ENCODE assay signal across 24 cellular contexts in the genomic region with DNA sequence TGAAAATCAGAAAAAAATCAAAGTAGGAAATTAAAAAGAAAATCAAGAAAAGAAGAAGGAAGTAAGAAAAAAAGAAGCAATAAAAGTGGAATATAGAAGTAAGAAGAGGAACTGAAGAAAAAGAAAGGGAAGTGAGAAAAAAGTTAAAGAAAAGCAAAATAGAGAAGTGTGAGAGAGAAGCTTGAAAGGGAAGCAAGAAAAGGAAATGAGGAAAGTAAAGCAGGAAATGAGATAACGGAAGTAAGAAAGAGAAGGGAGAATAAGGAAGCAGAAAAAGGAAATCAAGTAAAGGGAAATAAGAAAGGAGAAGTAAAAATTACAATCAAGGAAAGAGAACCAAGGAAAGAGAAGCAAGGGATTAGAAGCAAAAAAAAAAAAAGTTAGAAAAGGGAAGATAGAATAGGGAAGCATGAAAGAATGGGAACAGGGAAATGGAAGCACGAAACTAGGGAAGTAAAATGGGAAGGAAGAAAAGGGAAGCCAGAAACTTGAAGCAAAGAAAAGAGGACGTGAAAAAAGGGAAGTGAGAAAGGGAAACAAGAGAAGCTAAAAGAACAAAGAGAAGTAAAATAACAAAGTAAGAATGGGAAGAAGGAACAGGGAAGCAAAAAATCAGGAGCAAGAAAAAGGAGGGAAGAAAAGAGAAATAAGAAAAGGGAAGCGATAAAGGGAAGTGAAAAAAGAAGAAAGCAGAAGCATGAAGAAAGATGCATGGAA.
DNase-seq lines count a peak whose midpoint lies in the region; ATAC-seq and TF ChIP-seq lines count a peak whose summit lies in the region.
"Had no signal": no experiment of that assay in that cellular context is flagged by ENCODE, and none has a peak within 500 bp of the region (broad histone marks: within the 10 kb centered on the region; RNA-seq: fewer than 3 reads in every experiment).

No MANE protein-coding gene starts in this region.

- no peak overlapping the region for H3K4me3 ChIP-seq in SU-DHL-6 (ENCODE audit: insufficient read depth, low read length, poor library complexity, severe bottlenecking)
- H3K4me3 ChIP-seq: breast epithelium, psoas muscle, sigmoid colon had no signal

- DNase-seq in SIG-M5 treated with dmso at 0.1 percent for 504 hours (lab: John Stamatoyannopoulos, UW; ENCODE audit: unreplicated experiment) (peak; percentile 29), SIG-M5 (lab: John Stamatoyannopoulos, UW) (no peak), NAMALWA (ENCODE audit: low spot score) (peak; percentile 7), glomerular visceral epithelial cell (ENCODE audit: extremely low spot score) (no peak), NCI-H345 (lab: John Stamatoyannopoulos, UW) (no peak), T1000 (lab: John Stamatoyannopoulos, UW) (no peak)
- DNase-seq: 8988T; activated CD4-positive, alpha-beta T cell treated with anti-CD3 and anti-CD28 coated beads, Interleukin-2, amount 10 ng/mL, durations not matched to agents 7 days and 5 days; anterior cingulate cortex; CD4-positive, alpha-beta memory T cell; foreskin melanocyte; HFFc6; NCI-H1436; NCI-H2081; NCI-H226; NCI-H748 treated with DMSO at 0.1 percent for 48 hours; occipital lobe; psoas muscle; sigmoid colon; stimulated activated CD4-positive, alpha-beta T cell treated with anti-CD3 and anti-CD28 coated beads, Interleukin-4, amount 100 ng/mL, for 1 hour had no signal

- H3K79me2 ChIP-seq in SU-DHL-6 (ENCODE audit: insufficient read depth, low read length): no peaks in the 10 kb centered on the region

- H3F3A ChIP-seq in SU-DHL-6 (ENCODE audit: insufficient read depth): peaks cover 23% of the 10 kb centered on the region

- no peaks in the 10 kb centered on the region for H3K36me3 ChIP-seq in SU-DHL-6 (ENCODE audit: low read length)
- H3K36me3 ChIP-seq: breast epithelium, sigmoid colon had no signal

- H3K9me3 ChIP-seq in SU-DHL-6 (ENCODE audit: insufficient read depth, low read length): peaks cover 17% of the 10 kb centered on the region; the same call in 1 of the 2 replicates
- H3K9me3 ChIP-seq: breast epithelium, psoas muscle, sigmoid colon had no signal

- H2AFZ ChIP-seq in SU-DHL-6 (ENCODE audit: low read depth, low read length, severe bottlenecking): no peak overlapping the region

- H4K20me1 ChIP-seq in SU-DHL-6 (ENCODE audit: low read depth, low read length): no peaks in the 10 kb centered on the region

- no peaks in the 10 kb centered on the region for H3K27me3 ChIP-seq in SU-DHL-6 (ENCODE audit: low read length)
- H3K27me3 ChIP-seq: breast epithelium, sigmoid colon had no signal

- no peak overlapping the region for H3K9ac ChIP-seq in SU-DHL-6 (ENCODE audit: low read length)

- no peaks in the 10 kb centered on the region for H3K9me2 ChIP-seq in SU-DHL-6 (replicated peaks; ENCODE audit: insufficient read depth, low read length)

- ATAC-seq in GM21423 (IDR thresholded peaks at IDR 0.05; ENCODE audit: unreplicated experiment): no peak
- ATAC-seq: psoas muscle, Right ventricle myocardium inferior had no signal

- H3K27ac ChIP-seq in SU-DHL-6 (ENCODE audit: low read depth, low read length): peak overlapping the region; percentile 56
- H3K27ac ChIP-seq: breast epithelium, psoas muscle, sigmoid colon had no signal

- no peak overlapping the region for H3K4me2 ChIP-seq in SU-DHL-6 (ENCODE audit: low read depth, low read length, poor library complexity, severe bottlenecking)

- no peak for TF ChIP-seq CTCF in SU-DHL-6 (IDR thresholded peaks at IDR 0.05; ENCODE audit: insufficient read depth, low read length, poor library complexity, severe bottlenecking)

Comparison
In these comparisons a context has a peak if more than half of its experiments do, and no peak if none do; other contexts are left out.
1. DNase-seq: peak in SIG-M5 treated with dmso at 0.1 percent for 504 hours (single experiment) and NAMALWA (single experiment); none in SIG-M5 (single experiment), glomerular visceral epithelial cell (single experiment), NCI-H345 (single experiment) and T1000 (single experiment).